Comparison of ENCODE assay signal across 16 cellular contexts in the genomic region with DNA sequence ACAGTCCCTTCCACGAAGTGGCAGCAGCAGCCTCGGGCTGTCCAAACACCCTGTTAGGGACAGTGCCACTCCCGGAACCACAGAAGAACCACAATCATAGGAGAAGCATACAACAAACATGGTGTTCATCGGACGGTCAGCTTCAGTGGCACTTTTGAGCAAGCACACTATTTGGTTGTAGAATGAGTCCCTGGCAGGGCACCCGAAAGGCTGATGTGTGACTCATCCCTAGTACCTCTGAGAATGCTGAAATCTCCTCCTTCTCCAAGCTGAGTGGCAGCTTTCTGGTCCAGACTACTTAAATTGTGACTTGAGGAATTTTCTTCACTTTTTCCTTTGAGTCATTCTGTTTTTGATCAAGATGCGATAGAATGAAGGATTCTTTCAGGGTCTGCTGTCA.
A peak's percentile ranks its signal among the peaks of the same experiment; 100 is the strongest.
DNase-seq lines count a peak whose midpoint lies in the region; ATAC-seq and TF ChIP-seq lines count a peak whose summit lies in the region.
"Had no signal": no experiment of that assay in that cellular context is flagged by ENCODE, and none has a peak within 500 bp of the region (broad histone marks: within the 10 kb centered on the region; RNA-seq: fewer than 3 reads in every experiment).

No MANE protein-coding gene starts in this region.

- no peaks in the 10 kb centered on the region for H3K79me2 ChIP-seq in mammary epithelial cell (ENCODE audit: insufficient read depth, low read length)

- in situ Hi-C loops in mammary epithelial cell (cut with MboI; ENCODE audit: low sequenced_read_pairs in 2 of 2): no loop called here

- no peak overlapping the region for H3K27ac ChIP-seq in mammary epithelial cell (ENCODE audit: insufficient read depth, low read depth, low read length)
- H3K27ac ChIP-seq in aorta (ENCODE audit: low read depth in 1 of 2, low read length in 2 of 2): no peak overlapping the region
- H3K27ac ChIP-seq: lower lobe of right lung, upper lobe of right lung had no signal

- intact Hi-C loops in Right ventricle myocardium superior (cut with DNase I): no loop called here
- intact Hi-C loops in cardiac septum (cut with DNase I): no loop called here
- intact Hi-C loops in mammary epithelial cell (cut with micrococcal nuclease): no loop called here
- intact Hi-C loops in aorta (cut with DNase I): no loop called here

- no peak overlapping the region for H3K4me2 ChIP-seq in mammary epithelial cell (ENCODE audit: insufficient read depth, low read depth, low read length)

- TF ChIP-seq CTCF in mammary epithelial cell (conservative IDR thresholded peaks at IDR 0.05 in 1 of 2, IDR thresholded peaks at IDR 0.05 in 1 of 2; ENCODE audit: extremely low read depth in 1 of 2, insufficient read depth in 1 of 2, low read depth in 1 of 2, low read length in 2 of 2): no peak

- H3K9ac ChIP-seq in mammary epithelial cell (ENCODE audit: insufficient read depth, low read length): no peak overlapping the region

- no peaks in the 10 kb centered on the region for H4K20me1 ChIP-seq in mammary epithelial cell (ENCODE audit: insufficient read depth, low read length)

- CTCF ChIA-PET in mammary epithelial cell (lab: Charles Lee; ENCODE audit: low non-redundant PET): no interaction called here

- H3K4me3 ChIP-seq in mammary epithelial cell (replicated peaks in 1 of 3; ENCODE audit: insufficient read depth in 1 of 3, low read depth in 2 of 3, low read length in 3 of 3) (no peak overlapping the region), aorta (ENCODE audit: low read length in 2 of 2) (no peak overlapping the region)
- H3K4me3 ChIP-seq: lower lobe of right lung, upper lobe of right lung had no signal

- 39% methylated on average over 6 of the region's 7 CpGs for WGBS in mammary epithelial cell (ENCODE audit: low coverage, missing lambda C conversion rate)
- WGBS in aorta, 2 donors: 44 to 58% methylated on average over 7 of the region's 7 CpGs

- no peak overlapping the region for H2AFZ ChIP-seq in mammary epithelial cell (ENCODE audit: low read depth, low read length)

- DNase-seq in Right ventricle myocardium superior (peak; percentile 56), cardiac septum (ENCODE audit: low spot score) (no peak), mammary epithelial cell (peak; percentile 70), hepatic stellate cell (ENCODE audit: low spot score) (peak; percentile 44), aorta (peak in 1 of 2 donors; percentile 70), SIG-M5 treated with dmso at 0.1 percent for 504 hours (lab: John Stamatoyannopoulos, UW; ENCODE audit: unreplicated experiment) (no peak), NCI-H1417 treated with DMSO at 0.1 percent for 48 hours (lab: John Stamatoyannopoulos, UW) (no peak)
- DNase-seq: activated CD4-positive, alpha-beta memory T cell treated with anti-CD3 and anti-CD28 coated beads, Interleukin-2, amount 10 ng/mL, durations not matched to agents 7 days and 5 days; head of caudate nucleus; lower lobe of right lung; MV-4-11; NCI-H2227 treated with DMSO at 0.1 percent for 48 hours; nucleus accumbens; stimulated activated CD8-positive, alpha-beta memory T cell treated with anti-CD3 and anti-CD28 coated beads, Interleukin-4, amount 100 ng/mL, for 48 hours; upper lobe of right lung had no signal

- no peaks in the 10 kb centered on the region for H3K9me3 ChIP-seq in mammary epithelial cell (replicated peaks; ENCODE audit: insufficient read depth, low read length)
- no peaks in the 10 kb centered on the region for H3K9me3 ChIP-seq in aorta (ENCODE audit: control insufficient read depth, low read length)
- H3K9me3 ChIP-seq: lower lobe of right lung, upper lobe of right lung had no signal

- BruUV-seq in mammary epithelial cell (replicated peaks; lab: Mats Ljungman, UMichigan): no TSS peak

- ATAC-seq in Right ventricle myocardium superior (ENCODE audit: poor library complexity) (peak; percentile 69), aorta (ENCODE audit: low FRiP score) (peak; percentile 63), HG03175 (IDR thresholded peaks at IDR 0.05; ENCODE audit: unreplicated experiment) (no peak)
- ATAC-seq: lower lobe of right lung, upper lobe of right lung had no signal

- dilution Hi-C loops in mammary epithelial cell (cut with HindIII; ENCODE audit: low sequenced_read_pairs): no loop called here

- H3K27me3 ChIP-seq in mammary epithelial cell (ENCODE audit: insufficient read depth, low read length) (no peaks in the 10 kb centered on the region), aorta (ENCODE audit: control insufficient read depth in 1 of 2, insufficient read depth in 2 of 2, low read length in 1 of 2) (no peaks in the 10 kb centered on the region)
- H3K27me3 ChIP-seq: upper lobe of right lung had no signal

- H3K4me1 ChIP-seq in mammary epithelial cell (ENCODE audit: insufficient read depth, low read length) (peaks cover 61% of the 10 kb centered on the region), aorta (ENCODE audit: control insufficient read depth in 1 of 2, insufficient read depth in 2 of 2, low read length in 2 of 2) (peaks cover 0 to 4% of the 10 kb centered on the region in 2 donors)

- H3K36me3 ChIP-seq in mammary epithelial cell (ENCODE audit: insufficient read depth, low read length) (no peaks in the 10 kb centered on the region), aorta (ENCODE audit: control insufficient read depth in 1 of 2, insufficient read depth in 2 of 2, low read length in 1 of 2) (no peaks in the 10 kb centered on the region)
- H3K36me3 ChIP-seq: lower lobe of right lung, upper lobe of right lung had no signal

Comparison
In these comparisons a context has a peak if more than half of its experiments do, and no peak if none do; other contexts are left out.
1. DNase-seq: peak in Right ventricle myocardium superior (single experiment), mammary epithelial cell (single experiment) and hepatic stellate cell (single experiment); none in cardiac septum (single experiment), SIG-M5 treated with dmso at 0.1 percent for 504 hours (single experiment) and NCI-H1417 treated with DMSO at 0.1 percent for 48 hours (single experiment).